Comparison of ENCODE assay signal across 26 cellular contexts in the genomic region with DNA sequence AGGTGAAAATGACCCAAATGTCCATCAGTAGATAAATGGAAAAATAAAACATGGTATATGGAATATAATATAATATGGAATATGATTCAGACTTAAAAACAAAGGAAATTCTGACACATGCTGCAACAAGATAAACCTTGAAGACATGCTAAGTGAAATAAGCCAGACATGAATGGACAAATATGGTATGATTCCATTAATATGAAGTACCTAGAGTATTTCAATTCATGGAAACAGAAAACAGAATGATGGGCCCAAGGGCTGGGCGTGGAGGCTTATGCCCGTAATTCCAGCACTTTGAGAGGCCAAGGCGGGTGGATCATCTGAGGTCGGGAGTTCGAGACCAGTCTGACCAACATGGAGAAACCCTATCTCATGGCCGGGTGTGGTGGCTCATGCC. TPM values are rescaled to one million over a fixed set of nuclear protein-coding genes. Genes with fewer than 3 reads are reported as not detected.
A peak's percentile ranks its signal among the peaks of the same experiment; 100 is the strongest.
DNase-seq lines count a peak whose midpoint lies in the region; FAIRE-seq and TF ChIP-seq lines count a peak whose summit lies in the region.
"Had no signal": no experiment of that assay in that cellular context is flagged by ENCODE, and none has a peak within 500 bp of the region (broad histone marks: within the 10 kb centered on the region; RNA-seq: fewer than 3 reads in every experiment).

No MANE protein-coding gene starts in this region.

- no peak for FAIRE-seq in bronchial epithelial cell (lab: Jason Lieb, UNC)
- FAIRE-seq: A549, D721Med, GM12878, GM12892, GM18507 had no signal

- no peaks in the 10 kb centered on the region for H3K36me3 ChIP-seq in bronchial epithelial cell (ENCODE audit: control insufficient read depth, insufficient read depth, low read length)
- H3K36me3 ChIP-seq: BLaER1 treated with 17β-estradiol and CSF1 and Interleukin-3, amounts not matched to agents 10 nM and 100 nM had no signal

- no peaks in the 10 kb centered on the region for H3K27me3 ChIP-seq in bronchial epithelial cell (ENCODE audit: control insufficient read depth, insufficient read depth, low read length)
- H3K27me3 ChIP-seq: BLaER1 treated with 17β-estradiol and CSF1 and Interleukin-3, amounts not matched to agents 10 nM and 100 nM had no signal

- no peaks in the 10 kb centered on the region for H3K9me3 Mint-ChIP-seq in activated naive CD4-positive, alpha-beta T cell treated with anti-CD3 and anti-CD28 coated beads, Interleukin-2, amount 50 U/mL, for 24 hours
- H3K9me3 Mint-ChIP-seq in neural crest cell, result peaks cover 1% of the 10 kb centered on the region
- H3K9me3 Mint-ChIP-seq: CD4-positive, alpha-beta T cell; CD8-positive, alpha-beta T cell had no signal

- peaks cover 2% of the 10 kb centered on the region for H3K4me1 Mint-ChIP-seq in activated naive CD4-positive, alpha-beta T cell treated with anti-CD3 and anti-CD28 coated beads, Interleukin-2, amount 50 U/mL, for 24 hours
- H3K4me1 Mint-ChIP-seq in neural crest cell, result peaks cover 2% of the 10 kb centered on the region
- H3K4me1 Mint-ChIP-seq: B cell had no signal

- no peaks in the 10 kb centered on the region for H3K27me3 Mint-ChIP-seq in activated naive CD4-positive, alpha-beta T cell treated with anti-CD3 and anti-CD28 coated beads, Interleukin-2, amount 50 U/mL, for 24 hours
- no peaks in the 10 kb centered on the region for H3K27me3 Mint-ChIP-seq in neural crest cell (ENCODE audit: low read depth)
- H3K27me3 Mint-ChIP-seq: B cell; CD4-positive, alpha-beta T cell had no signal

- TF ChIP-seq CTCF in bronchial epithelial cell (IDR thresholded peaks at IDR 0.05; ENCODE audit: insufficient read depth, low read length, severe bottlenecking) (no peak), fibroblast of the aortic adventitia (IDR thresholded peaks at IDR 0.05; ENCODE audit: insufficient read depth, low read length) (no peak), neural crest cell (conservative IDR thresholded peaks at IDR 0.05) (no peak)

- H3K4me3 ChIP-seq in bronchial epithelial cell (ENCODE audit: low read depth, low read length) (no peak overlapping the region), fibroblast of the aortic adventitia (ENCODE audit: low read depth, low read length) (no peak overlapping the region)
- H3K4me3 ChIP-seq: A549; BLaER1 treated with 17β-estradiol and CSF1 and Interleukin-3, amounts not matched to agents 10 nM and 100 nM; GM12878 had no signal

- no peak for DNase-seq in activated naive CD4-positive, alpha-beta T cell treated with anti-CD3 and anti-CD28 coated beads, Interleukin-2, amount 50 U/mL, for 16 hours
- DNase-seq in bronchial epithelial cell (ENCODE audit: low read depth), result peak; percentile 70
- DNase-seq in fibroblast of the aortic adventitia (ENCODE audit: low read depth), result peak; percentile 19
- no peak for DNase-seq in neural crest cell (ENCODE audit: low read depth, low spot score)
- DNase-seq in activated CD8-positive, alpha-beta memory T cell treated with anti-CD3 and anti-CD28 coated beads, Interleukin-2, amount 50 U/mL, for 4 hours, result no peak
- no peak for DNase-seq in pons (ENCODE audit: low spot score)
- DNase-seq: AML-193; Caco-2; Calu3; CD4-positive, alpha-beta T cell; CD8-positive, alpha-beta T cell; DMS 273 treated with DMSO at 0.1 percent for 48 hours; DMS153; DMS53; DMS79; DND-41; EL; GDM1 had no signal

- peak overlapping the region; percentile 35 for H3K27ac Mint-ChIP-seq in activated naive CD4-positive, alpha-beta T cell treated with anti-CD3 and anti-CD28 coated beads, Interleukin-2, amount 50 U/mL, for 24 hours
- peak overlapping the region; percentile 14 for H3K27ac Mint-ChIP-seq in neural crest cell (ENCODE audit: unreplicated experiment)
- H3K27ac Mint-ChIP-seq: B cell; CD4-positive, alpha-beta T cell; CD8-positive, alpha-beta T cell had no signal

- H3K36me3 Mint-ChIP-seq in activated naive CD4-positive, alpha-beta T cell treated with anti-CD3 and anti-CD28 coated beads, Interleukin-2, amount 50 U/mL, for 24 hours, result no peaks in the 10 kb centered on the region
- H3K36me3 Mint-ChIP-seq in neural crest cell (ENCODE audit: low read depth), result no peaks in the 10 kb centered on the region
- H3K36me3 Mint-ChIP-seq: CD8-positive, alpha-beta T cell had no signal

- H3K4me3 Mint-ChIP-seq in activated naive CD4-positive, alpha-beta T cell treated with anti-CD3 and anti-CD28 coated beads, Interleukin-2, amount 50 U/mL, for 24 hours, result no peak overlapping the region
- H3K4me3 Mint-ChIP-seq in neural crest cell, result no peak overlapping the region
- H3K4me3 Mint-ChIP-seq: B cell; CD4-positive, alpha-beta T cell; CD8-positive, alpha-beta T cell had no signal

RNA-seq across cellular contexts. Expression of a gene that starts 22.7 kb away (rescaled TPM):
- total RNA-seq in bronchial epithelial cell (8.7 and 11.1 TPM in 2 replicates), fibroblast of the aortic adventitia (ENCODE audit: low replicate concordance) (1.1 and 13.4 TPM in 2 replicates), neural crest cell (13.7 and 15.1 TPM in 2 replicates)

RNA-seq across cellular contexts. Expression of a gene that starts 22.8 kb away (rescaled TPM):
- 14.2 and 18.7 TPM in 2 replicates for total RNA-seq in bronchial epithelial cell
- 26.8 and 29.8 TPM in 2 replicates for total RNA-seq in fibroblast of the aortic adventitia (ENCODE audit: low replicate concordance)
- total RNA-seq in neural crest cell, result 79.2 and 85.6 TPM in 2 replicates

Comparison
In these comparisons a context has a peak if more than half of its experiments do, and no peak if none do; other contexts are left out.
1. DNase-seq: peak in bronchial epithelial cell (single experiment) and fibroblast of the aortic adventitia (single experiment); none in activated naive CD4-positive, alpha-beta T cell treated with anti-CD3 and anti-CD28 coated beads, Interleukin-2, amount 50 U/mL, for 16 hours (single experiment), neural crest cell (single experiment), activated CD8-positive, alpha-beta memory T cell treated with anti-CD3 and anti-CD28 coated beads, Interleukin-2, amount 50 U/mL, for 4 hours (single experiment) and pons (single experiment).